ENCODE assay signal across 8 cellular contexts in the genomic region with DNA sequence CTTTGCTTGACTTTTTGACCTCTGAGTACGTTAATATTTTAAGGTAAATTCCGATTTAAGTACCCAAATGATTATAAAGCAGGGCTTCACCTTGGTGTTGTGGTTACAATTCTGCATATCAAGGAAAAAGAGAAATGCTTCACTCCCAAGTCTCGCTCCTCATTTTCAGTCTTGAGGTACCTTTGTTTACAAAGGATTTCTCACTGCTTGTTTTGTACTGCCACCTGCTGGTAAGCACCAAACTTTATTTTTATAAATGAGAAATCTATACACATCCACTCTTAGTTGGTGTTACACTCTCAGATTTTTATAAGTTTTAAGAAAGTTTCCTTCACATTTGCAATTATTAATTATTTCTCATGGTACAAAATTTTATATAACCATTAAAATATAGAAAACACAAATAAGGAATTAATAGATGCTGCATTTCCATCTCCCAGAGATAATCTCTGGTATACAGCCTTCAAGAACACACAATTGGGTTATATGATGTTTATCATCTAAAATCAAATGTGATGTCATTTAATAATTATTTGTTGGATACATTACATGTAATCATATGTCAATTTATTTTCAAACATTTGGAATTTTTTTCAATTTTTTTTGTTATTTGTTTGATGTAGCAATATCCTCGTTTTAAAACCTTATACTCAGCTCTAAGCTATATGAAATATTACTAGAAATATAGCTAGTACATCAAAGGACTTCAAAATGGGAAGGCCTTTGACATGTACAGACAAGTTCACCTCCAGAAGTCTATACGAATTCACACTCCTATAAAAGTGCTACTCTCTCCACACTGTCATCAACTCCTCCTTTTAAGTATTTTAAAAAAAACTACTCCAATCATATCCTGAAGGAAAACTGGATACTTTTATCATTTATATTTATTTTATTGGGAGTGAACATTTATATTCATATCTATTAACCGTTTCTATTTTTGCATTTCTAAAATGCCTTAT.
DNase-seq lines count a peak whose midpoint lies in the region; ATAC-seq and FAIRE-seq lines count a peak whose summit lies in the region.

No MANE protein-coding gene starts in this region.

- FAIRE-seq in colon (lab: Jason Lieb, UNC): peak; percentile 14

- peak; percentile 63 for ATAC-seq in HG03045 (IDR thresholded peaks at IDR 0.05; ENCODE audit: unreplicated experiment)
- no peak for ATAC-seq in GM19023 (IDR thresholded peaks at IDR 0.05; ENCODE audit: unreplicated experiment)

- DNase-seq in A172 (ENCODE audit: low spot score) (peak; percentile 48), GM03348 (ENCODE audit: low spot score) (peak; percentile 15), NCI-H748 treated with DMSO at 0.1 percent for 48 hours (lab: John Stamatoyannopoulos, UW) (peak; percentile 1), middle frontal gyrus (ENCODE audit: extremely low spot score, low spot score) (peak; percentile 33)
- DNase-seq in stimulated activated CD4-positive, alpha-beta T cell treated with anti-CD3 and anti-CD28 coated beads, Interleukin-4, amount 100 ng/mL, for 24 hours: no peak
